ENCODE assay signal across 19 cellular contexts in the genomic region with DNA sequence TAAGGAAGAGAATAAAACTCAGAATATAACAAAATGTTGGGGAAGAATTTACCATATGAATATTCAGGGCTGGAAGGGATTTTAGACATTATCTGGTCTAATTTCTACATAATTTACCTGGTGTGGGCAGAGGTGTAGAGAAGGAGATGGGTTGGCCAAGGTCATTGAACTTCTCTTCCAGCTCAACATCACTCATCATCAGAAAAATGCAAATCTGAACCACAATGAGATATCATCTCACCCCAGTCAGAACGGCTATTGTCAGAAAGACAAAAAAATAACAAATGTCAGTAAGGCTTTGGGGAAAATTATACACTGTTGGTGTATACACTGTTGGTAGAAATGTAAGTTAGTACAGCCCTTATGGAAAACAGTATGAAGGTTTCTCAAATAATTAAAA.
"Had no signal": no experiment of that assay in that cellular context is flagged by ENCODE, and none has a peak within 500 bp of the region (broad histone marks: within the 10 kb centered on the region; RNA-seq: fewer than 3 reads in every experiment).

No MANE protein-coding gene starts in this region.

- H3K4me3 Mint-ChIP-seq: activated CD4-positive, alpha-beta T cell treated with anti-CD3 and anti-CD28 coated beads, Interleukin-2, amount 10 ng/mL, durations not matched to agents 7 days and 5 days; naive thymus-derived CD8-positive, alpha-beta T cell; T-helper 17 cell had no signal

- DNase-seq: activated CD4-positive, alpha-beta T cell treated with anti-CD3 and anti-CD28 coated beads, Interleukin-2, amount 10 ng/mL, durations not matched to agents 7 days and 5 days; activated CD8-positive, alpha-beta memory T cell treated with anti-CD3 and anti-CD28 coated beads, Interleukin-2, amount 50 U/mL, for 48 hours; activated effector memory CD4-positive, alpha-beta T cell treated with Interleukin-2 at 50 U/mL for 16 hours; activated naive CD4-positive, alpha-beta T cell treated with anti-CD3 and anti-CD28 coated beads, Interleukin-2, amount 50 U/mL, for 16 hours; dermis blood vessel endothelial cell; effector memory CD4-positive, alpha-beta T cell; left cardiac atrium; mesendoderm; naive thymus-derived CD8-positive, alpha-beta T cell; stimulated activated CD4-positive, alpha-beta T cell treated with anti-CD3 and anti-CD28 coated beads, Interleukin-12 subunit alpha, Interleukin-12 subunit beta, amount 100 ng/mL, for 4 hours; stimulated activated CD4-positive, alpha-beta T cell treated with anti-CD3 and anti-CD28 coated beads, Interleukin-1b, Interleukin-23, amount 100 ng/mL, for 48 hours; stimulated activated CD8-positive, alpha-beta memory T cell treated with anti-CD3 and anti-CD28 coated beads, Interleukin-4, amount 100 ng/mL, for 48 hours; stimulated activated naive CD4-positive, alpha-beta T cell treated with Interleukin-2 at 50 U/mL for 16 hours; T-helper 17 cell; transverse colon; uterus had no signal

- H3K9me3 Mint-ChIP-seq: activated CD4-positive, alpha-beta T cell treated with anti-CD3 and anti-CD28 coated beads, Interleukin-2, amount 10 ng/mL, durations not matched to agents 7 days and 5 days had no signal

- H3K36me3 ChIP-seq: prostate gland, right atrium auricular region, transverse colon, uterus had no signal

- H3K27ac ChIP-seq: prostate gland, right atrium auricular region, transverse colon, uterus had no signal

- H3K4me1 Mint-ChIP-seq: activated CD4-positive, alpha-beta T cell treated with anti-CD3 and anti-CD28 coated beads, Interleukin-2, amount 10 ng/mL, durations not matched to agents 7 days and 5 days; naive thymus-derived CD8-positive, alpha-beta T cell; T-helper 17 cell had no signal

- H3K27ac Mint-ChIP-seq: activated CD4-positive, alpha-beta T cell treated with anti-CD3 and anti-CD28 coated beads, Interleukin-2, amount 10 ng/mL, durations not matched to agents 7 days and 5 days; naive thymus-derived CD8-positive, alpha-beta T cell; T-helper 17 cell had no signal

- ATAC-seq: left cardiac atrium; naive thymus-derived CD8-positive, alpha-beta T cell; T-helper 17 cell had no signal

- H3K27me3 Mint-ChIP-seq: activated CD4-positive, alpha-beta T cell treated with anti-CD3 and anti-CD28 coated beads, Interleukin-2, amount 10 ng/mL, durations not matched to agents 7 days and 5 days had no signal

- H3K9me3 ChIP-seq: prostate gland, right atrium auricular region, transverse colon, uterus had no signal

- H3K27me3 ChIP-seq: right atrium auricular region, transverse colon, uterus had no signal

- H3K4me1 ChIP-seq: prostate gland, right atrium auricular region, transverse colon, uterus had no signal

- FAIRE-seq: endothelial cell of umbilical vein had no signal

- H3K4me3 ChIP-seq: prostate gland, right atrium auricular region, transverse colon, uterus had no signal
